ENCODE assay signal across 9 cellular contexts in genomic region chr7:151850484-151851159, GRCh38. TPM values are rescaled to one million over a fixed set of nuclear protein-coding genes. Genes with fewer than 3 reads are reported as not detected.
DNase-seq lines count a peak whose midpoint lies in the region; ATAC-seq and TF ChIP-seq lines count a peak whose summit lies in the region.
"Had no signal": no experiment of that assay in that cellular context is flagged by ENCODE, and none has a peak within 500 bp of the region (broad histone marks: within the 10 kb centered on the region; RNA-seq: fewer than 3 reads in every experiment).

No MANE protein-coding gene starts in this region.

- H3K27ac Mint-ChIP-seq in CD4-positive, CD25-positive, alpha-beta regulatory T cell: peak overlapping the region in 2 of 3 donors; percentile 75 to 85
- peak overlapping the region; percentile 99 for H3K27ac Mint-ChIP-seq in dendritic cell treated with granulocyte-macrophage colony-stimulating factor and Interleukin-4, amounts not matched to agents 40 ng/mL and 50 ng/mL, for 4 days
- no peak overlapping the region for H3K27ac Mint-ChIP-seq in activated CD8-positive, alpha-beta memory T cell treated with anti-CD3 and anti-CD28 coated beads, Interleukin-2, amount 10 ng/mL, durations not matched to agents 7 days and 5 days

- H3K9me3 Mint-ChIP-seq in CD4-positive, CD25-positive, alpha-beta regulatory T cell: no peaks in the 10 kb centered on the region
- no peaks in the 10 kb centered on the region for H3K9me3 Mint-ChIP-seq in dendritic cell treated with granulocyte-macrophage colony-stimulating factor and Interleukin-4, amounts not matched to agents 40 ng/mL and 50 ng/mL, for 4 days
- H3K9me3 Mint-ChIP-seq in activated CD8-positive, alpha-beta memory T cell treated with anti-CD3 and anti-CD28 coated beads, Interleukin-2, amount 10 ng/mL, durations not matched to agents 7 days and 5 days (ENCODE audit: low read depth): no peaks in the 10 kb centered on the region

- H3K9me3 ChIP-seq in CD4-positive, CD25-positive, alpha-beta regulatory T cell (ENCODE audit: control insufficient read depth in 2 of 2, low read length in 2 of 2): no peaks in the 10 kb centered on the region

- ATAC-seq in CD4-positive, CD25-positive, alpha-beta regulatory T cell (ENCODE audit: low read depth in 2 of 2): no peak
- no peak for ATAC-seq in activated CD8-positive, alpha-beta memory T cell treated with anti-CD3 and anti-CD28 coated beads, Interleukin-2, amount 10 ng/mL, durations not matched to agents 7 days and 5 days

- TF ChIP-seq CTCF in NB4 (IDR thresholded peaks at IDR 0.05; ENCODE audit: low read depth, low read length): no peak

- no peak overlapping the region for H3K27ac ChIP-seq in CD4-positive, CD25-positive, alpha-beta regulatory T cell (ENCODE audit: insufficient read depth, low read length, poor library complexity, severe bottlenecking)

- H3K36me3 Mint-ChIP-seq in CD4-positive, CD25-positive, alpha-beta regulatory T cell: peaks cover 7% of the 10 kb centered on the region
- peaks cover 39% of the 10 kb centered on the region for H3K36me3 Mint-ChIP-seq in dendritic cell treated with granulocyte-macrophage colony-stimulating factor and Interleukin-4, amounts not matched to agents 40 ng/mL and 50 ng/mL, for 4 days (ENCODE audit: low read depth)
- H3K36me3 Mint-ChIP-seq in activated CD8-positive, alpha-beta memory T cell treated with anti-CD3 and anti-CD28 coated beads, Interleukin-2, amount 10 ng/mL, durations not matched to agents 7 days and 5 days: no peaks in the 10 kb centered on the region

- H3K4me3 Mint-ChIP-seq in CD4-positive, CD25-positive, alpha-beta regulatory T cell: peak overlapping the region in 3 of 4 donors; percentile 51 to 65 (median 56)
- H3K4me3 Mint-ChIP-seq in dendritic cell treated with granulocyte-macrophage colony-stimulating factor and Interleukin-4, amounts not matched to agents 40 ng/mL and 50 ng/mL, for 4 days: peak overlapping the region; percentile 74
- no peak overlapping the region for H3K4me3 Mint-ChIP-seq in activated CD8-positive, alpha-beta memory T cell treated with anti-CD3 and anti-CD28 coated beads, Interleukin-2, amount 10 ng/mL, durations not matched to agents 7 days and 5 days

- no peak overlapping the region for H3K4me3 ChIP-seq in CD4-positive, CD25-positive, alpha-beta regulatory T cell (ENCODE audit: low read depth, low read length)
- peak overlapping the region; percentile 38 for H3K4me3 ChIP-seq in NB4 (ENCODE audit: low read depth, low read length)

- intact Hi-C loops in dendritic cell treated with granulocyte-macrophage colony-stimulating factor and Interleukin-4, amounts not matched to agents 40 ng/mL and 50 ng/mL, for 4 days (cut with micrococcal nuclease): loop anchor here (2.0 to 5.0 kb wide), 2 partner anchors 26 to 43 kb away; partner anchors contain the start of gene PRKAG2
- intact Hi-C loops in posterior vena cava (cut with DNase I): no loop called here

- H3K27me3 Mint-ChIP-seq in CD4-positive, CD25-positive, alpha-beta regulatory T cell: no peaks in the 10 kb centered on the region
- H3K27me3 Mint-ChIP-seq in dendritic cell treated with granulocyte-macrophage colony-stimulating factor and Interleukin-4, amounts not matched to agents 40 ng/mL and 50 ng/mL, for 4 days: no peaks in the 10 kb centered on the region
- H3K27me3 Mint-ChIP-seq in activated CD8-positive, alpha-beta memory T cell treated with anti-CD3 and anti-CD28 coated beads, Interleukin-2, amount 10 ng/mL, durations not matched to agents 7 days and 5 days: no peaks in the 10 kb centered on the region

- no peak for DNase-seq in CD4-positive, CD25-positive, alpha-beta regulatory T cell
- DNase-seq in NB4 (ENCODE audit: low read depth) (peak; percentile 35), posterior vena cava (ENCODE audit: low spot score) (peak; percentile 71), occipital lobe (lab: John Stamatoyannopoulos, UW) (no peak), GM19238 (ENCODE audit: insufficient read length, low spot score) (no peak), EL (no peak)
- no peak for DNase-seq in activated CD8-positive, alpha-beta memory T cell treated with anti-CD3 and anti-CD28 coated beads, Interleukin-2, amount 10 ng/mL, durations not matched to agents 7 days and 5 days
- DNase-seq: NCI-H2029 treated with DMSO at 0.1 percent for 48 hours had no signal

- H3K36me3 ChIP-seq in CD4-positive, CD25-positive, alpha-beta regulatory T cell (ENCODE audit: control insufficient read depth, insufficient read depth, low read length): peaks cover 3% of the 10 kb centered on the region

- no peak for TF ChIP-seq POLR2A in NB4 (IDR thresholded peaks at IDR 0.05; ENCODE audit: extremely low read depth, insufficient read length)

- H3K4me1 Mint-ChIP-seq in CD4-positive, CD25-positive, alpha-beta regulatory T cell: peaks cover 0 to 37% (median 12%) of the 10 kb centered on the region in 4 donors
- peaks cover 91% of the 10 kb centered on the region for H3K4me1 Mint-ChIP-seq in dendritic cell treated with granulocyte-macrophage colony-stimulating factor and Interleukin-4, amounts not matched to agents 40 ng/mL and 50 ng/mL, for 4 days (ENCODE audit: low read depth)
- peaks cover 14% of the 10 kb centered on the region for H3K4me1 Mint-ChIP-seq in activated CD8-positive, alpha-beta memory T cell treated with anti-CD3 and anti-CD28 coated beads, Interleukin-2, amount 10 ng/mL, durations not matched to agents 7 days and 5 days

- H3K4me1 ChIP-seq in CD4-positive, CD25-positive, alpha-beta regulatory T cell (ENCODE audit: control insufficient read depth, insufficient read depth, low read length, poor library complexity, severe bottlenecking): peaks cover 9% of the 10 kb centered on the region

- no peaks in the 10 kb centered on the region for H3K27me3 ChIP-seq in CD4-positive, CD25-positive, alpha-beta regulatory T cell (ENCODE audit: control insufficient read depth, insufficient read depth, low read length)

- CTCF ChIA-PET in activated CD8-positive, alpha-beta memory T cell treated with anti-CD3 and anti-CD28 coated beads, Interleukin-2, amount 10 ng/mL, durations not matched to agents 7 days and 5 days (lab: Charles Lee): interaction anchor here (0.6 kb wide), 1 partner anchor 533 kb away, joined by 4 read pairs; no protein-coding TSS in a partner anchor

RNA-seq across cellular contexts. Expression of gene PRKAG2, which starts 26.3 kb away (rescaled TPM):
- 43.0 TPM for total RNA-seq in CD4-positive, CD25-positive, alpha-beta regulatory T cell
- 10 to 100 TPM; 19.9 to 26.2 (median 25.9) TPM for polyA plus RNA-seq in CD4-positive, CD25-positive, alpha-beta regulatory T cell
- 10 to 100 TPM; 91.8 to 94.2 TPM for total RNA-seq in posterior vena cava
- total RNA-seq in occipital lobe: 32.9 TPM
- 10 to 100 TPM; 18.4 to 29.9 TPM for total RNA-seq in activated CD8-positive, alpha-beta memory T cell treated with anti-CD3 and anti-CD28 coated beads, Interleukin-2, amount 10 ng/mL, durations not matched to agents 7 days and 5 days

Comparison
In these comparisons a context has a peak if more than half of its experiments do, and no peak if none do; other contexts are left out.
1. DNase-seq: peak in NB4 (single experiment) and posterior vena cava (single experiment); none in CD4-positive, CD25-positive, alpha-beta regulatory T cell (0 of 3), occipital lobe (single experiment), GM19238 (single experiment), activated CD8-positive, alpha-beta memory T cell treated with anti-CD3 and anti-CD28 coated beads, Interleukin-2, amount 10 ng/mL, durations not matched to agents 7 days and 5 days (single experiment) and EL (single experiment).